Comparison of ENCODE assay signal across 3 cellular contexts in genomic region chr9:76310991-76311390, GRCh38.
"Had no signal": no experiment of that assay in that cellular context is flagged by ENCODE, and none has a peak within 500 bp of the region (broad histone marks: within the 10 kb centered on the region; RNA-seq: fewer than 3 reads in every experiment).

No MANE protein-coding gene starts in this region.

- DNase-seq: GDM1, GF-D8 had no signal

- H3K4me3 ChIP-seq: GM12878 had no signal

- ATAC-seq: GM12878 had no signal
